In genomic region chr6:40444307-40444706, GRCh38 we compare ENCODE assay signal across 18 cellular contexts.
"Had no signal": no experiment of that assay in that cellular context is flagged by ENCODE, and none has a peak within 500 bp of the region (broad histone marks: within the 10 kb centered on the region; RNA-seq: fewer than 3 reads in every experiment).

No MANE protein-coding gene starts in this region.

- H3K4me1 ChIP-seq: esophagus squamous epithelium, gastroesophageal sphincter, psoas muscle had no signal

- H3K27me3 ChIP-seq: gastroesophageal sphincter, spleen, transverse colon had no signal

- DNase-seq: dermis blood vessel endothelial cell; esophagus squamous epithelium; foreskin fibroblast; immature natural killer cell; left ventricle myocardium superior; naive thymus-derived CD8-positive, alpha-beta T cell; psoas muscle; retina; spleen; stimulated activated CD4-positive, alpha-beta T cell treated with anti-CD3 and anti-CD28 coated beads, Interleukin-15, amount 100 ng/mL, for 24 hours; stimulated activated CD4-positive, alpha-beta T cell treated with anti-CD3 and anti-CD28 coated beads, Interleukin-1b, Interleukin-23, amount 100 ng/mL, for 48 hours; stimulated activated CD4-positive, alpha-beta T cell treated with anti-CD3 and anti-CD28 coated beads, Interleukin-4, amount 100 ng/mL, for 24 hours had no signal

- H3K27ac ChIP-seq: esophagus squamous epithelium, gastroesophageal sphincter, neutrophil, psoas muscle, spleen had no signal

- ATAC-seq: gastroesophageal sphincter; left ventricle myocardium superior; naive thymus-derived CD8-positive, alpha-beta T cell; psoas muscle; sciatic nerve; stimulated activated memory B cell treated with anti-CD40 and anti-IgM and Interleukin-4, amounts not matched to agents 10 μg/mL and 1 μg/mL and 100 μg/mL, for 72 hours had no signal

- H3K9me3 ChIP-seq: esophagus squamous epithelium, gastroesophageal sphincter, neutrophil, psoas muscle, spleen, transverse colon had no signal

- H3K4me3 ChIP-seq: esophagus squamous epithelium, gastroesophageal sphincter, lung, psoas muscle, spleen, transverse colon had no signal

- H3K36me3 ChIP-seq: esophagus squamous epithelium, gastroesophageal sphincter, neutrophil, spleen, transverse colon had no signal
